ENCODE assay signal across 8 cellular contexts in genomic region chr10:91210435-91210834, GRCh38. TPM values are rescaled to one million over a fixed set of nuclear protein-coding genes. Genes with fewer than 3 reads are reported as not detected.
DNase-seq lines count a peak whose midpoint lies in the region; ATAC-seq and FAIRE-seq lines count a peak whose summit lies in the region.

No MANE protein-coding gene starts in this region.

- no peak for FAIRE-seq in small intestine (lab: Jason Lieb, UNC)
- no peak for FAIRE-seq in urothelium cell line (lab: Jason Lieb, UNC)

- peak overlapping the region in 2 of 8 donors; percentile 7 to 62 for H3K4me3 Mint-ChIP-seq in CD4-positive, alpha-beta memory T cell

- ATAC-seq in GM19372 (IDR thresholded peaks at IDR 0.05; ENCODE audit: low read depth, unreplicated experiment) (peak; percentile 91), HG03135 (IDR thresholded peaks at IDR 0.05; ENCODE audit: unreplicated experiment) (peak; percentile 87)

- H3K36me3 ChIP-seq in CD4-positive, alpha-beta memory T cell (ENCODE audit: insufficient read depth, low read length), result no peaks in the 10 kb centered on the region
- no peaks in the 10 kb centered on the region for H3K36me3 ChIP-seq in small intestine (ENCODE audit: control insufficient read depth in 2 of 2, insufficient read depth in 2 of 2, low read length in 2 of 2)

- H3K4me3 ChIP-seq in CD4-positive, alpha-beta memory T cell (ENCODE audit: low read length in 2 of 2), result no peak overlapping the region
- no peak overlapping the region for H3K4me3 ChIP-seq in small intestine (ENCODE audit: low read depth in 1 of 2, low read length in 2 of 2)

- peak; percentile 19 to 54 (median 24) for DNase-seq in CD4-positive, alpha-beta memory T cell
- peak; percentile 74 to 88 for DNase-seq in NCI-H526 (lab: John Stamatoyannopoulos, UW)
- peak; percentile 68 for DNase-seq in small intestine
- DNase-seq in dedifferentiated amniotic fluid mesenchymal stem cell (ENCODE audit: extremely low spot score), result no peak
- DNase-seq in A172 (ENCODE audit: low spot score), result no peak
- DNase-seq in urothelium cell line (ENCODE audit: low spot score), result no peak

- H3K27ac Mint-ChIP-seq in CD4-positive, alpha-beta memory T cell, result peak overlapping the region in 4 of 7 donors; percentile 6 to 68 (median 32)

- H3K27ac ChIP-seq in CD4-positive, alpha-beta memory T cell (ENCODE audit: low read depth, low read length), result no peak overlapping the region
- peak overlapping the region in 1 of 2 donors; percentile 32 for H3K27ac ChIP-seq in small intestine (ENCODE audit: low read depth in 1 of 2, low read length in 1 of 2)

- H3K36me3 Mint-ChIP-seq in CD4-positive, alpha-beta memory T cell, result peaks cover 0 to 6% of the 10 kb centered on the region in 2 donors

- intact Hi-C loops in CD4-positive, alpha-beta memory T cell (cut with micrococcal nuclease), result no loop called here

- H3K27me3 ChIP-seq in CD4-positive, alpha-beta memory T cell (ENCODE audit: insufficient read depth, low read length), result no peaks in the 10 kb centered on the region
- no peaks in the 10 kb centered on the region for H3K27me3 ChIP-seq in small intestine (ENCODE audit: control insufficient read depth in 2 of 2, insufficient read depth in 2 of 2, low read length in 2 of 2)

- no peaks in the 10 kb centered on the region for H3K9me3 Mint-ChIP-seq in CD4-positive, alpha-beta memory T cell

- POLR2A ChIA-PET in CD4-positive, alpha-beta memory T cell (lab: Charles Lee; ENCODE audit: partially characterized antibody), result interaction anchor here (0.7 to 2.3 kb wide), 5 partner anchors 10 to 48 kb away, joined by 3 to 7 read pairs (median 4); partner anchors contain the start of gene PCGF5

- H3K4me1 Mint-ChIP-seq in CD4-positive, alpha-beta memory T cell, result peaks cover 46 to 76% (median 61%) of the 10 kb centered on the region in 4 donors

- no peaks in the 10 kb centered on the region for H3K9me3 ChIP-seq in CD4-positive, alpha-beta memory T cell (ENCODE audit: control insufficient read depth in 1 of 2, low read length in 2 of 2)
- no peaks in the 10 kb centered on the region for H3K9me3 ChIP-seq in small intestine (ENCODE audit: control insufficient read depth, low read depth)

- CTCF ChIA-PET in CD4-positive, alpha-beta memory T cell (lab: Charles Lee; ENCODE audit: partially characterized antibody), result interaction anchor here (1.6 to 2.3 kb wide), 2 partner anchors 9 to 47 kb away, joined by 3 to 5 read pairs; no protein-coding TSS in a partner anchor

- no peaks in the 10 kb centered on the region for H3K27me3 Mint-ChIP-seq in CD4-positive, alpha-beta memory T cell

- peaks cover 47% of the 10 kb centered on the region for H3K4me1 ChIP-seq in CD4-positive, alpha-beta memory T cell (ENCODE audit: insufficient read depth, low read length)
- H3K4me1 ChIP-seq in small intestine (ENCODE audit: control insufficient read depth in 2 of 2, insufficient read depth in 1 of 2, low read depth in 1 of 2, low read length in 1 of 2), result peaks cover 3 to 17% of the 10 kb centered on the region in 2 donors

RNA-seq across cellular contexts. Expression of gene PCGF5, which starts 10.0 kb away (rescaled TPM):
- 10 to 100 TPM; 51.0 to 52.9 TPM for total RNA-seq in CD4-positive, alpha-beta memory T cell
- 10 to 100 TPM; 81.5 to 84.2 TPM for polyA plus RNA-seq in CD4-positive, alpha-beta memory T cell
- 10 to 100 TPM; 34.7 to 60.2 (median 43.5) TPM for polyA plus RNA-seq in small intestine
- 33.6 and 46.7 TPM in 2 replicates for total RNA-seq in A172 (2014; rRNA removed; shearing (Covaris generic))

Comparison
In these comparisons a context has a peak if more than half of its experiments do, and no peak if none do; other contexts are left out.
1. DNase-seq: peak in CD4-positive, alpha-beta memory T cell (5 of 5), NCI-H526 (2 of 2) and small intestine (single experiment); none in dedifferentiated amniotic fluid mesenchymal stem cell (single experiment), A172 (single experiment) and urothelium cell line (single experiment).